15 cellular contexts compared by ENCODE assay signal in the genomic region with DNA sequence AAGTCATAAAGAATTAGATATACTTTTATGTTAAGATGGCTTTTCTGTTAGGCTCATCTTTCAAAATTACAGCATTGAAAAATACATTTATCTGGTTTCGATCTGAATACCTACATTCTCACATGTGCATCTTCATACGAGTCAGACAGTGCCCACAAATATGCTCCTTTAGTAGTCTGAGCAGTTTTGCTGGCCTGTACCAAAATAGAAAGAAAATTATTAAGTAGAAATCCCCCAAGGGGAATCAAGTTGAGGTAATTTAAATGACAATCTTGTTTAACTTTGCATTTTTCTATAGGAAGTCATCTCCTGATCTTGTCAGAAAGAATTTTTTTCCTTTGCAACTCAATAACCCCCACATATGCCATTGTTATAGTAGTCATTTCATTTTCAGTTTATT.
DNase-seq lines count a peak whose midpoint lies in the region; ATAC-seq lines count a peak whose summit lies in the region.
"Had no signal": no experiment of that assay in that cellular context is flagged by ENCODE, and none has a peak within 500 bp of the region (broad histone marks: within the 10 kb centered on the region; RNA-seq: fewer than 3 reads in every experiment).

No MANE protein-coding gene starts in this region.

- ATAC-seq in GM19351 (IDR thresholded peaks at IDR 0.05; ENCODE audit: unreplicated experiment) (peak; percentile 79), HG02852 (IDR thresholded peaks at IDR 0.05; ENCODE audit: unreplicated experiment) (peak; percentile 80), HG03558 (IDR thresholded peaks at IDR 0.05; ENCODE audit: extremely low read depth, unreplicated experiment) (peak; percentile 58)
- ATAC-seq: sciatic nerve had no signal

- DNase-seq in ELR (ENCODE audit: low read depth): peak; percentile 63
- DNase-seq in UCSD-AML1 (lab: John Stamatoyannopoulos, UW; ENCODE audit: unreplicated experiment): no peak
- DNase-seq in SHP77 (lab: John Stamatoyannopoulos, UW): no peak
- DNase-seq in superior temporal gyrus (ENCODE audit: extremely low spot score): no peak
- no peak for DNase-seq in NCI-H2107 treated with DMSO at 0.1 percent for 48 hours (lab: John Stamatoyannopoulos, UW; ENCODE audit: unreplicated experiment)
- DNase-seq: activated T-cell treated with anti-CD3 and anti-CD28 coated beads, Interleukin-2, amount 50 U/mL, for 48 hours; DMS79; esophagus squamous epithelium; NCI-H1092 treated with DMSO at 0.1 percent for 48 hours; NCI-H526; SIG-M5 had no signal
